ENCODE assay signal across 8 cellular contexts in genomic region chr17:76264755-76265623, GRCh38. TPM values are rescaled to one million over a fixed set of nuclear protein-coding genes. Genes with fewer than 3 reads are reported as not detected.
DNase-seq lines count a peak whose midpoint lies in the region; ATAC-seq, FAIRE-seq and TF ChIP-seq lines count a peak whose summit lies in the region.

TSS of gene UBALD2 (plus strand) at chr17:76265348. CDS start at chr17:76265506, 158 bp downstream.

- H3K36me3 ChIP-seq in KOPT-K1 (ENCODE audit: insufficient read depth, low read length) (peaks cover 38% of the 10 kb centered on the region), esophagus muscularis mucosa (peaks cover 0 to 12% (median 10%) of the 10 kb centered on the region in 4 donors), muscle layer of duodenum (ENCODE audit: control insufficient read depth in 1 of 2, insufficient read depth in 2 of 2, low read length in 2 of 2) (peaks cover 0 to 4% of the 10 kb centered on the region in 2 donors)

- H3K27ac Mint-ChIP-seq in activated T-cell treated with anti-CD3 and anti-CD28 coated beads, Interleukin-2, amount 50 U/mL, for 72 hours: peak within 1 kb of the TSS; percentile 96

- 0% methylated on average over 22 of the region's 94 CpGs for WGBS in esophagus muscularis mucosa

- H3K36me3 Mint-ChIP-seq in activated T-cell treated with anti-CD3 and anti-CD28 coated beads, Interleukin-2, amount 50 U/mL, for 72 hours (ENCODE audit: insufficient read depth in 2 of 2): peaks cover 21 to 26% of the 10 kb centered on the region in 2 donors

- no peak for TF ChIP-seq EP300 in esophagus muscularis mucosa (IDR thresholded peaks at IDR 0.05)

- DNase-seq in DMS79 (lab: John Stamatoyannopoulos, UW): peak; percentile 95
- DNase-seq in RCC 7860 (ENCODE audit: low spot score): peak; percentile 98
- peak; percentile 99 for DNase-seq in activated T-cell treated with anti-CD3 and anti-CD28 coated beads, Interleukin-2, amount 50 U/mL, for 72 hours
- DNase-seq in esophagus muscularis mucosa (ENCODE audit: extremely low spot score): peak; percentile 100
- DNase-seq in stimulated activated CD8-positive, alpha-beta memory T cell treated with anti-CD3 and anti-CD28 coated beads, Interleukin-7, amount 100 ng/mL, for 4 hours (ENCODE audit: low read depth in 2 of 2): peak; percentile 99

- peak; percentile 79 for TF ChIP-seq POLR2A in esophagus muscularis mucosa (IDR thresholded peaks at IDR 0.05; ENCODE audit: low read depth)

- intact Hi-C loops in esophagus muscularis mucosa (cut with DNase I): no loop called here

- H3K9me3 Mint-ChIP-seq in activated T-cell treated with anti-CD3 and anti-CD28 coated beads, Interleukin-2, amount 50 U/mL, for 72 hours: no peaks in the 10 kb centered on the region

- H3K4me1 ChIP-seq in esophagus muscularis mucosa: peaks cover 50 to 64% (median 58%) of the 10 kb centered on the region in 4 donors
- peaks cover 11 to 39% of the 10 kb centered on the region in 2 donors for H3K4me1 ChIP-seq in muscle layer of duodenum (ENCODE audit: control insufficient read depth in 1 of 2, insufficient read depth in 2 of 2, low read length in 2 of 2)

- H3K4me3 ChIP-seq in esophagus muscularis mucosa (peak within 1 kb of the TSS; percentile 98 to 100 (median 100)), muscle layer of duodenum (ENCODE audit: low read depth in 1 of 2, low read length in 2 of 2) (peak within 1 kb of the TSS; percentile 87 to 91)

- peak within 1 kb of the TSS; percentile 93 to 97 for H3K4me3 Mint-ChIP-seq in activated T-cell treated with anti-CD3 and anti-CD28 coated beads, Interleukin-2, amount 50 U/mL, for 72 hours

- TF ChIP-seq CTCF in esophagus muscularis mucosa (IDR thresholded peaks at IDR 0.05): peak in 1 of 3 experiments; percentile 42

- peaks cover 64% of the 10 kb centered on the region for H3K4me1 Mint-ChIP-seq in activated T-cell treated with anti-CD3 and anti-CD28 coated beads, Interleukin-2, amount 50 U/mL, for 72 hours (ENCODE audit: low read depth)

- no peaks in the 10 kb centered on the region for H3K27me3 Mint-ChIP-seq in activated T-cell treated with anti-CD3 and anti-CD28 coated beads, Interleukin-2, amount 50 U/mL, for 72 hours (ENCODE audit: low read depth)

- peak; percentile 63 for ATAC-seq in GM21786 (IDR thresholded peaks at IDR 0.05; ENCODE audit: unreplicated experiment)
- ATAC-seq in activated T-cell treated with anti-CD3 and anti-CD28 coated beads, Interleukin-2, amount 50 U/mL, for 72 hours (replicated peaks in 1 of 2): peak; percentile 83

- H3K27ac ChIP-seq in KOPT-K1 (ENCODE audit: low read depth, low read length, poor library complexity, severe bottlenecking): peak within 1 kb of the TSS; percentile 84
- H3K27ac ChIP-seq in esophagus muscularis mucosa (replicated peaks in 1 of 4): peak within 1 kb of the TSS; percentile 91 to 96 (median 94)
- peak within 1 kb of the TSS; percentile 89 for H3K27ac ChIP-seq in muscle layer of duodenum (ENCODE audit: low read length)

- no peaks in the 10 kb centered on the region for H3K9me3 ChIP-seq in KOPT-K1 (ENCODE audit: insufficient read depth, low read length, poor library complexity, severe bottlenecking)
- H3K9me3 ChIP-seq in esophagus muscularis mucosa: no peaks in the 10 kb centered on the region
- H3K9me3 ChIP-seq in muscle layer of duodenum (ENCODE audit: control insufficient read depth in 1 of 2, low read length in 2 of 2): no peaks in the 10 kb centered on the region

- peak; percentile 94 for FAIRE-seq in RCC 7860 (lab: Jason Lieb, UNC)

- no peaks in the 10 kb centered on the region for H3K27me3 ChIP-seq in esophagus muscularis mucosa
- no peaks in the 10 kb centered on the region for H3K27me3 ChIP-seq in muscle layer of duodenum (ENCODE audit: low read depth, low read length)

RNA-seq across cellular contexts. Expression of gene UBALD2, which starts in this region (rescaled TPM):
- total RNA-seq in activated T-cell treated with anti-CD3 and anti-CD28 coated beads, Interleukin-2, amount 50 U/mL, for 72 hours: 100 to 1,000 TPM; 629 to 707 TPM
- 10 to 100 TPM in 3 of 4 donors, 1 to 10 TPM in 1; 9.1 to 16.2 (median 12.4) TPM for total RNA-seq in esophagus muscularis mucosa

Comparison
In these comparisons a context has a peak if more than half of its experiments do, and no peak if none do; other contexts are left out.
1. Peak in every context shown above with its lines: DNase-seq, ATAC-seq, H3K4me3 ChIP-seq and H3K27ac ChIP-seq.
2. RNA of gene UBALD2 (total RNA-seq): 629 to 707 TPM in activated T-cell treated with anti-CD3 and anti-CD28 coated beads, Interleukin-2, amount 50 U/mL, for 72 hours; 9.1 to 16.2 TPM in esophagus muscularis mucosa; every median in the first group is over 10 times any median in the second.